Comparison of ENCODE assay signal across 12 cellular contexts in the genomic region with DNA sequence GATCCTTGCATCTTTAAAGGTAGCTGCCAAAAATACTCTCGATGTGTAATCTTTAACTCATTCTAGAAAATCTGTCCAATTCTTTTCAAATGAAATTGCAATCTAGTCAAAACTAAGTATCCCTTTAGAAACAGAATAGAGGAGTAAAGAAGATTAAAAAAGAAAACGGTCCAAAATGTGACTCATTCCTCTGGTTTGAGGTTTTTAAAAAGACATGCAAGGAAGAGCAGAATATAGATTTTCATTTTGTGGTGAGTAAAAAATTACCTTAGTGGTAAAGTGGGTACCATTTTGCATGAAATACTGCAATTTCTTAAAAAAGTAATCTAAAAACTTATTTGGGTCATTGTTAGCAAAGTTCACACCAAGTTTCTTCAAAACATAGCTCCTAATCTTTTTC.
DNase-seq lines count a peak whose midpoint lies in the region; ATAC-seq, FAIRE-seq and TF ChIP-seq lines count a peak whose summit lies in the region.
"Had no signal": no experiment of that assay in that cellular context is flagged by ENCODE, and none has a peak within 500 bp of the region (broad histone marks: within the 10 kb centered on the region; RNA-seq: fewer than 3 reads in every experiment).

No MANE protein-coding gene starts in this region.

- H3K36me3 ChIP-seq in GM12878 (ENCODE audit: control insufficient read depth in 2 of 2, insufficient read depth in 2 of 2, low read length in 1 of 2), result no peaks in the 10 kb centered on the region

- TF ChIP-seq RAD21 in GM12878 (IDR thresholded peaks at IDR 0.05; ENCODE audit: insufficient read depth, low read depth, low read length), result no peak

- 2% methylated on average over 2 of the region's 2 CpGs for WGBS in GM12878 (ENCODE audit: insufficient coverage, insufficient replicate concordance, low lambda C conversion rate, missing lambda C conversion rate)

- no peak for TF ChIP-seq POLR2A in GM12878 (IDR thresholded peaks at IDR 0.05; ENCODE audit: low read depth, low read length)

- H3K9me3 Mint-ChIP-seq in activated CD4-positive, alpha-beta T cell treated with anti-CD3 and anti-CD28 coated beads, Interleukin-2, amount 10 ng/mL, durations not matched to agents 24 days and 14 days, result peaks cover 3% of the 10 kb centered on the region

- CTCF ChIA-PET in GM12878 (lab: Yijun Ruan, JAX), result interaction anchor here (1.1 to 1.4 kb wide), 4 partner anchors 10 to 135 kb away, joined by 4 to 6 read pairs (median 5); no protein-coding TSS in a partner anchor

- in situ Hi-C loops in GM12878 (cut with MboI), result no loop called here

- no peak overlapping the region for H2AFZ ChIP-seq in GM12878 (ENCODE audit: control insufficient read depth, low read depth, low read length)

- H3K4me1 ChIP-seq in GM12878 (ENCODE audit: control insufficient read depth, insufficient read depth, low read length), result peaks cover 20% of the 10 kb centered on the region
- H3K4me1 ChIP-seq: A549 had no signal

- SMC1A ChIA-PET in GM12878 (lab: Charles Lee; ENCODE audit: uncharacterized antibody, unreplicated experiment), result interaction anchor here (1.5 to 1.9 kb wide), 2 partner anchors 10 to 32 kb away, joined by 5 read pairs; no protein-coding TSS in a partner anchor

- H3K9ac ChIP-seq in GM12878 (ENCODE audit: control insufficient read depth, insufficient read depth, low read length), result no peak overlapping the region

- TF ChIP-seq CTCF in GM12878 (IDR thresholded peaks at IDR 0.05 in 2 of 3, conservative IDR thresholded peaks at IDR 0.05 in 1 of 3; ENCODE audit: control insufficient read depth in 2 of 3, extremely low read depth in 1 of 3, insufficient read depth in 1 of 3, low read depth in 3 of 3, low read length in 3 of 3), result no peak

- peak in 1 of 2 experiments; percentile 91; a peak in 2 of 4 replicates for TF ChIP-seq EP300 in GM12878 (IDR thresholded peaks at IDR 0.05; ENCODE audit: borderline replicate concordance in 1 of 2, control insufficient read depth in 1 of 2, low read depth in 2 of 2, low read length in 2 of 2)

- H3K27ac ChIP-seq in GM12878 (ENCODE audit: control insufficient read depth, insufficient read depth), result no peak overlapping the region
- H3K27ac ChIP-seq: A549 had no signal

- POLR2A ChIA-PET in GM12878 (lab: Charles Lee), result no interaction called here

- peaks cover 20% of the 10 kb centered on the region for H3K4me1 Mint-ChIP-seq in activated CD4-positive, alpha-beta T cell treated with anti-CD3 and anti-CD28 coated beads, Interleukin-2, amount 10 ng/mL, durations not matched to agents 24 days and 14 days

- no peaks in the 10 kb centered on the region; the same call in 2 of the 3 replicates for H3K9me3 ChIP-seq in GM12878 (replicated peaks; ENCODE audit: control insufficient read depth, insufficient read depth, low read length)
- H3K9me3 ChIP-seq: A549, mucosa of descending colon had no signal

- H3K36me3 Mint-ChIP-seq in activated CD4-positive, alpha-beta T cell treated with anti-CD3 and anti-CD28 coated beads, Interleukin-2, amount 10 ng/mL, durations not matched to agents 24 days and 14 days (ENCODE audit: low read depth), result no peaks in the 10 kb centered on the region
- H3K36me3 Mint-ChIP-seq: IgD-negative memory B cell had no signal

- H4K20me1 ChIP-seq in GM12878 (ENCODE audit: control insufficient read depth, insufficient read depth), result no peaks in the 10 kb centered on the region

- RAD21 ChIA-PET in GM12878 (lab: Charles Lee; ENCODE audit: unreplicated experiment), result no interaction called here

- no peak overlapping the region for H3K4me3 ChIP-seq in GM12878
- H3K4me3 ChIP-seq: A549, mucosa of descending colon had no signal

- H3K4me2 ChIP-seq in GM12878 (ENCODE audit: control insufficient read depth, insufficient read depth), result peak overlapping the region; percentile 62
- H3K4me2 ChIP-seq: A549 had no signal

- H3K27me3 Mint-ChIP-seq in activated CD4-positive, alpha-beta T cell treated with anti-CD3 and anti-CD28 coated beads, Interleukin-2, amount 10 ng/mL, durations not matched to agents 24 days and 14 days, result peaks cover 26% of the 10 kb centered on the region

- no peaks in the 10 kb centered on the region for H3K79me2 ChIP-seq in GM12878 (ENCODE audit: control insufficient read depth, insufficient read depth, low read length)

- DNase-seq in activated CD4-positive, alpha-beta T cell treated with anti-CD3 and anti-CD28 coated beads, Interleukin-2, amount 10 ng/mL, durations not matched to agents 24 days and 14 days, result no peak
- no peak for DNase-seq in activated CD4-positive, alpha-beta T cell treated with anti-CD3 and anti-CD28 coated beads, Interleukin-2, amount 50 U/mL, for 1 hour
- DNase-seq in GM12878 (ENCODE audit: low read depth, low spot score) (peak; percentile 33), germinal center (ENCODE audit: low spot score) (no peak), Right ventricle myocardium inferior (ENCODE audit: missing footprints) (no peak), SKM-1 treated with dmso at 0.1 percent for 144 hours (lab: John Stamatoyannopoulos, UW; ENCODE audit: unreplicated experiment) (no peak)
- DNase-seq: aorta, mucosa of descending colon had no signal

- peak overlapping the region; percentile 8 for H3K27ac Mint-ChIP-seq in activated CD4-positive, alpha-beta T cell treated with anti-CD3 and anti-CD28 coated beads, Interleukin-2, amount 10 ng/mL, durations not matched to agents 24 days and 14 days
- H3K27ac Mint-ChIP-seq: IgD-negative memory B cell had no signal

- no TSS peak for BruUV-seq in GM12878 (replicated peaks; lab: Mats Ljungman, UMichigan)

- FAIRE-seq in GM12878 (lab: Jason Lieb, UNC), result peak; percentile 7

- H3K27me3 ChIP-seq in GM12878 (replicated peaks in 1 of 2; ENCODE audit: control insufficient read depth in 2 of 2, insufficient read depth in 2 of 2, low read length in 1 of 2), result no peaks in the 10 kb centered on the region

- no peak overlapping the region for H3K4me3 Mint-ChIP-seq in activated CD4-positive, alpha-beta T cell treated with anti-CD3 and anti-CD28 coated beads, Interleukin-2, amount 10 ng/mL, durations not matched to agents 24 days and 14 days
- H3K4me3 Mint-ChIP-seq: IgD-negative memory B cell had no signal

- intact Hi-C loops in activated CD4-positive, alpha-beta T cell treated with anti-CD3 and anti-CD28 coated beads, Interleukin-2, amount 10 ng/mL, durations not matched to agents 24 days and 14 days (cut with micrococcal nuclease), result no loop called here
- intact Hi-C loops in GM12878 (cut with micrococcal nuclease; ENCODE audit: unreplicated experiment) (no loop called here), Right ventricle myocardium inferior (cut with DNase I) (no loop called here)

- ATAC-seq in GM21737 (IDR thresholded peaks at IDR 0.05; ENCODE audit: unreplicated experiment) (peak; percentile 71), HG03354 (IDR thresholded peaks at IDR 0.05; ENCODE audit: poor library complexity, severe bottlenecking, unreplicated experiment) (peak; percentile 68), GM12878 (peak; percentile 71), Right ventricle myocardium inferior (no peak)
- ATAC-seq: A549, mucosa of descending colon had no signal

TF ChIP-seq in GM12878, 131 proteins besides CTCF, POLR2A, EP300 and RAD21 (continues in another document):
- TF ChIP-seq, protein P1, sequence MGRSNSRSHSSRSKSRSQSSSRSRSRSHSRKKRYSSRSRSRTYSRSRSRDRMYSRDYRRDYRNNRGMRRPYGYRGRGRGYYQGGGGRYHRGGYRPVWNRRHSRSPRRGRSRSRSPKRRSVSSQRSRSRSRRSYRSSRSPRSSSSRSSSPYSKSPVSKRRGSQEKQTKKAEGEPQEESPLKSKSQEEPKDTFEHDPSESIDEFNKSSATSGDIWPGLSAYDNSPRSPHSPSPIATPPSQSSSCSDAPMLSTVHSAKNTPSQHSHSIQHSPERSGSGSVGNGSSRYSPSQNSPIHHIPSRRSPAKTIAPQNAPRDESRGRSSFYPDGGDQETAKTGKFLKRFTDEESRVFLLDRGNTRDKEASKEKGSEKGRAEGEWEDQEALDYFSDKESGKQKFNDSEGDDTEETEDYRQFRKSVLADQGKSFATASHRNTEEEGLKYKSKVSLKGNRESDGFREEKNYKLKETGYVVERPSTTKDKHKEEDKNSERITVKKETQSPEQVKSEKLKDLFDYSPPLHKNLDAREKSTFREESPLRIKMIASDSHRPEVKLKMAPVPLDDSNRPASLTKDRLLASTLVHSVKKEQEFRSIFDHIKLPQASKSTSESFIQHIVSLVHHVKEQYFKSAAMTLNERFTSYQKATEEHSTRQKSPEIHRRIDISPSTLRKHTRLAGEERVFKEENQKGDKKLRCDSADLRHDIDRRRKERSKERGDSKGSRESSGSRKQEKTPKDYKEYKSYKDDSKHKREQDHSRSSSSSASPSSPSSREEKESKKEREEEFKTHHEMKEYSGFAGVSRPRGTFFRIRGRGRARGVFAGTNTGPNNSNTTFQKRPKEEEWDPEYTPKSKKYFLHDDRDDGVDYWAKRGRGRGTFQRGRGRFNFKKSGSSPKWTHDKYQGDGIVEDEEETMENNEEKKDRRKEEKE (IDR thresholded peaks at IDR 0.05), result no peak
- TF ChIP-seq, protein P2, sequence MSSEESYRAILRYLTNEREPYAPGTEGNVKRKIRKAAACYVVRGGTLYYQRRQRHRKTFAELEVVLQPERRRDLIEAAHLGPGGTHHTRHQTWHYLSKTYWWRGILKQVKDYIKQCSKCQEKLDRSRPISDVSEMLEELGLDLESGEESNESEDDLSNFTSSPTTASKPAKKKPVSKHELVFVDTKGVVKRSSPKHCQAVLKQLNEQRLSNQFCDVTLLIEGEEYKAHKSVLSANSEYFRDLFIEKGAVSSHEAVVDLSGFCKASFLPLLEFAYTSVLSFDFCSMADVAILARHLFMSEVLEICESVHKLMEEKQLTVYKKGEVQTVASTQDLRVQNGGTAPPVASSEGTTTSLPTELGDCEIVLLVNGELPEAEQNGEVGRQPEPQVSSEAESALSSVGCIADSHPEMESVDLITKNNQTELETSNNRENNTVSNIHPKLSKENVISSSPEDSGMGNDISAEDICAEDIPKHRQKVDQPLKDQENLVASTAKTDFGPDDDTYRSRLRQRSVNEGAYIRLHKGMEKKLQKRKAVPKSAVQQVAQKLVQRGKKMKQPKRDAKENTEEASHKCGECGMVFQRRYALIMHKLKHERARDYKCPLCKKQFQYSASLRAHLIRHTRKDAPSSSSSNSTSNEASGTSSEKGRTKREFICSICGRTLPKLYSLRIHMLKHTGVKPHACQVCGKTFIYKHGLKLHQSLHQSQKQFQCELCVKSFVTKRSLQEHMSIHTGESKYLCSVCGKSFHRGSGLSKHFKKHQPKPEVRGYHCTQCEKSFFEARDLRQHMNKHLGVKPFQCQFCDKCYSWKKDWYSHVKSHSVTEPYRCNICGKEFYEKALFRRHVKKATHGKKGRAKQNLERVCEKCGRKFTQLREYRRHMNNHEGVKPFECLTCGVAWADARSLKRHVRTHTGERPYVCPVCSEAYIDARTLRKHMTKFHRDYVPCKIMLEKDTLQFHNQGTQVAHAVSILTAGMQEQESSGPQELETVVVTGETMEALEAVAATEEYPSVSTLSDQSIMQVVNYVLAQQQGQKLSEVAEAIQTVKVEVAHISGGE (CRISPR knock-in tag; IDR thresholded peaks at IDR 0.05), result no peak
- no peak for TF ChIP-seq FOS (IDR thresholded peaks at IDR 0.05; ENCODE audit: borderline replicate concordance, extremely low read depth, insufficient read length)
